In genomic region chr17:49707608-49708514, GRCh38 we compare ENCODE assay signal across 8 cellular contexts. TPM values are rescaled to one million over a fixed set of nuclear protein-coding genes. Genes with fewer than 3 reads are reported as not detected.
DNase-seq lines count a peak whose midpoint lies in the region; ATAC-seq and TF ChIP-seq lines count a peak whose summit lies in the region.

Gene SLC35B1, minus strand, starts transcription at chr17:49707964. Its CDS starts 131 bp downstream, at chr17:49707833.

- CTCF ChIA-PET in PC-9 (lab: Charles Lee), result interaction anchor here (0.6 to 1.0 kb wide), 5 partner anchors 21 to 132 kb away, joined by 3 to 6 read pairs (median 4); partner anchors contain the start of gene NXPH3

- ATAC-seq in GM21576 (IDR thresholded peaks at IDR 0.05; ENCODE audit: unreplicated experiment), result peak; percentile 86

- peaks cover 19% of the 10 kb centered on the region for H3K79me2 ChIP-seq in PC-9 (ENCODE audit: low read depth)

- H3K4me1 Mint-ChIP-seq in activated T-cell treated with anti-CD3 and anti-CD28 coated beads, Interleukin-2, amount 50 U/mL, for 24 hours (ENCODE audit: low read depth), result peaks cover 50% of the 10 kb centered on the region

- DNase-seq in DMS53 (lab: John Stamatoyannopoulos, UW) (peak; percentile 100), PC-9 (peak; percentile 97 to 98), erythroblast (lab: John Stamatoyannopoulos, UW) (peak; percentile 99)
- DNase-seq in Jurkat, Clone E6-1 (ENCODE audit: low read depth, low spot score), result peak; percentile 98
- DNase-seq in activated T-cell treated with anti-CD3 and anti-CD28 coated beads, Interleukin-2, amount 50 U/mL, for 24 hours, result peak; percentile 97
- peak; percentile 96 to 98 for DNase-seq in stimulated activated CD8-positive, alpha-beta memory T cell treated with anti-CD3 and anti-CD28 coated beads, Interleukin-7, amount 100 ng/mL, for 4 hours (ENCODE audit: low read depth in 2 of 2)

- no peaks in the 10 kb centered on the region for H4K20me1 ChIP-seq in PC-9 (ENCODE audit: insufficient read depth)

- H3K27ac Mint-ChIP-seq in activated T-cell treated with anti-CD3 and anti-CD28 coated beads, Interleukin-2, amount 50 U/mL, for 24 hours, result peak within 1 kb of the TSS; percentile 97

- H3K27me3 ChIP-seq in PC-9 (ENCODE audit: insufficient read depth, low read depth), result no peaks in the 10 kb centered on the region
- H3K27me3 ChIP-seq in muscle layer of colon (ENCODE audit: control insufficient read depth in 1 of 2, insufficient read depth in 2 of 2, low read length in 2 of 2), result no peaks in the 10 kb centered on the region

- H3K4me1 ChIP-seq in PC-9 (replicated peaks; ENCODE audit: insufficient read depth), result peaks cover 17% of the 10 kb centered on the region
- H3K4me1 ChIP-seq in muscle layer of colon (ENCODE audit: insufficient read depth, low read length), result peaks cover 26% of the 10 kb centered on the region

- no peaks in the 10 kb centered on the region for H3K9me2 ChIP-seq in PC-9 (ENCODE audit: insufficient read depth)

- intact Hi-C loops in PC-9 (cut with micrococcal nuclease; ENCODE audit: unreplicated experiment), result loop anchor here (1.0 to 5.0 kb wide), 4 partner anchors 57 to 291 kb away; partner anchors contain the start of genes FAM117A and KAT7

- H3K36me3 ChIP-seq in PC-9 (ENCODE audit: low read depth) (peaks cover 18% of the 10 kb centered on the region), muscle layer of colon (ENCODE audit: insufficient read depth, low read length) (peaks cover 45% of the 10 kb centered on the region)

- POLR2A ChIA-PET in PC-9 (lab: Charles Lee; ENCODE audit: unreplicated experiment), result interaction anchor here (1.2 kb wide), 1 partner anchor 56 kb away, joined by 11 read pairs; the partner anchor contains the start of gene FAM117A

- peak; percentile 83 for TF ChIP-seq CTCF in PC-9 (conservative IDR thresholded peaks at IDR 0.05)

- H3K4me3 ChIP-seq in Jurkat, Clone E6-1 (ENCODE audit: low read length), result peak within 1 kb of the TSS; percentile 94
- H3K4me3 ChIP-seq in PC-9, result peak within 1 kb of the TSS; percentile 92
- H3K4me3 ChIP-seq in muscle layer of colon (ENCODE audit: low read depth in 1 of 2, low read length in 2 of 2), result peak within 1 kb of the TSS; percentile 95

- no peaks in the 10 kb centered on the region for H3K27me3 Mint-ChIP-seq in activated T-cell treated with anti-CD3 and anti-CD28 coated beads, Interleukin-2, amount 50 U/mL, for 24 hours

- peak; percentile 58 for TF ChIP-seq POLR2A in erythroblast (IDR thresholded peaks at IDR 0.05; ENCODE audit: low read length)

- H3K9ac ChIP-seq in muscle layer of colon (ENCODE audit: low read length), result peak within 1 kb of the TSS; percentile 72

- no peaks in the 10 kb centered on the region for H3K9me3 Mint-ChIP-seq in activated T-cell treated with anti-CD3 and anti-CD28 coated beads, Interleukin-2, amount 50 U/mL, for 24 hours

- BruUV-seq in PC-9 (replicated peaks; lab: Mats Ljungman, UMichigan), result no TSS peak

- 0 out of 2 replicates have a peak, but pooled peaks cover 11% of the 10 kb centered on the region for H3F3A ChIP-seq in PC-9 (ENCODE audit: insufficient read depth, low read depth)

- H3K27ac ChIP-seq in PC-9 (peak within 1 kb of the TSS; percentile 86), muscle layer of colon (ENCODE audit: low read depth, low read length) (peak within 1 kb of the TSS; percentile 96)

- H3K4me2 ChIP-seq in PC-9, result peak within 1 kb of the TSS; percentile 99

- peaks cover 72% of the 10 kb centered on the region for H3K36me3 Mint-ChIP-seq in activated T-cell treated with anti-CD3 and anti-CD28 coated beads, Interleukin-2, amount 50 U/mL, for 24 hours (ENCODE audit: low read depth)

- H3K9me3 ChIP-seq in PC-9 (ENCODE audit: insufficient read depth, low read depth), result no peaks in the 10 kb centered on the region
- no peaks in the 10 kb centered on the region for H3K9me3 ChIP-seq in muscle layer of colon (ENCODE audit: low read length)

- H3K4me3 Mint-ChIP-seq in activated T-cell treated with anti-CD3 and anti-CD28 coated beads, Interleukin-2, amount 50 U/mL, for 24 hours, result peak within 1 kb of the TSS; percentile 91

- H2AFZ ChIP-seq in PC-9, result peak within 1 kb of the TSS; percentile 85

RNA-seq across cellular contexts. Expression of gene SLC35B1, which starts in this region (rescaled TPM):
- 95.8 TPM for polyA plus RNA-seq in Jurkat, Clone E6-1 (2012; ENCODE audit: insufficient read depth, insufficient read length)
- 43.5 and 44.7 TPM in 2 replicates for total RNA-seq in PC-9 (2021)

Comparison
In these comparisons a context has a peak if more than half of its experiments do, and no peak if none do; other contexts are left out.
1. Peak in every context shown above with its lines: DNase-seq, ATAC-seq, H3K4me3 ChIP-seq and H3K27ac ChIP-seq.